ENCODE assay signal across 20 cellular contexts in the genomic region with DNA sequence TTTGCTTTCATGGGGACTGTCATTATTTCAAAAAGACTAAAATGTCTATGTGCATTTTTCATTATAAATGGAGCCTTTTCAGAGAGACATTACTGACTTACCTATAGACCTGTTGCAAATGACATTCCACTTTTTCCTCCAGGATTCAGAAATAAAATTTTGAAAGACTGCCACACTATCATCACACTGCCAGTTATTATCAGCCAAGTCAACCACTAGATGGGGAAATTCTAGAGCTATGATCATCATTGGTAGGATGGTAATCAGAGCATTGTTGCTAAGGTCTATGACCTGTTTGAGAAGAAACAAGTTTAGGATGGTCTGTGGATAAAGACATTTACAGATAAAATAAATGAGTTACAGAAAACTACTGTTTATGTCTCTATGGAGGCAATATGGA. TPM values are rescaled to one million over a fixed set of nuclear protein-coding genes. Genes with fewer than 3 reads are reported as not detected.
DNase-seq lines count a peak whose midpoint lies in the region; ATAC-seq and TF ChIP-seq lines count a peak whose summit lies in the region.
"Had no signal": no experiment of that assay in that cellular context is flagged by ENCODE, and none has a peak within 500 bp of the region (broad histone marks: within the 10 kb centered on the region; RNA-seq: fewer than 3 reads in every experiment).

No MANE protein-coding gene starts in this region.

- no peaks in the 10 kb centered on the region for H3K9me3 ChIP-seq in DOHH2 (ENCODE audit: control insufficient read depth, insufficient read depth, low read length)
- no peaks in the 10 kb centered on the region for H3K9me3 ChIP-seq in Loucy (ENCODE audit: insufficient read depth, low read depth, low read length)
- no peaks in the 10 kb centered on the region for H3K9me3 ChIP-seq in trophoblast cell (ENCODE audit: insufficient read depth, low read depth, low read length)
- H3K9me3 ChIP-seq: BLaER1 treated with 17β-estradiol and CSF1 and Interleukin-3, amounts not matched to agents 10 nM and 100 nM had no signal

- H3K27ac ChIP-seq in DOHH2 (ENCODE audit: low read depth, low read length) (no peak overlapping the region), VCaP (no peak overlapping the region), trophoblast cell (ENCODE audit: low read depth, low read length) (no peak overlapping the region)
- H3K27ac ChIP-seq: BLaER1 treated with 17β-estradiol and CSF1 and Interleukin-3, amounts not matched to agents 10 nM and 100 nM had no signal

- H3K9me2 ChIP-seq in DOHH2 (replicated peaks; ENCODE audit: control insufficient read depth, low read length) (no peaks in the 10 kb centered on the region), Loucy (replicated peaks; ENCODE audit: low read depth, low read length) (no peaks in the 10 kb centered on the region)

- no peak overlapping the region for H3K9ac ChIP-seq in Loucy (ENCODE audit: low read depth, low read length, poor library complexity, severe bottlenecking)
- H3K9ac ChIP-seq in trophoblast cell (ENCODE audit: low read length), result no peak overlapping the region
- H3K9ac ChIP-seq: BLaER1 treated with 17β-estradiol and CSF1 and Interleukin-3, amounts not matched to agents 10 nM and 100 nM had no signal

- H3K23ac ChIP-seq in trophoblast cell (ENCODE audit: low read length), result no peak overlapping the region

- no peak overlapping the region for H4K8ac ChIP-seq in trophoblast cell (ENCODE audit: low read depth, low read length)

- ATAC-seq in esophagus mucosa (no peak), GM21381 (IDR thresholded peaks at IDR 0.05; ENCODE audit: unreplicated experiment) (no peak)
- ATAC-seq: GM12878, HepG2, K562, Right ventricle myocardium inferior had no signal

- no peaks in the 10 kb centered on the region for H3K36me3 ChIP-seq in DOHH2 (ENCODE audit: control insufficient read depth, low read length)
- no peaks in the 10 kb centered on the region for H3K36me3 ChIP-seq in Loucy (ENCODE audit: insufficient read depth, low read length)
- no peaks in the 10 kb centered on the region for H3K36me3 ChIP-seq in trophoblast cell (ENCODE audit: control insufficient read depth in 1 of 2, insufficient read depth in 2 of 2, low read length in 2 of 2)
- H3K36me3 ChIP-seq: BLaER1 treated with 17β-estradiol and CSF1 and Interleukin-3, amounts not matched to agents 10 nM and 100 nM had no signal

- H3K4me3 ChIP-seq in DOHH2 (ENCODE audit: low read length) (no peak overlapping the region), Loucy (ENCODE audit: low read length, poor library complexity, severe bottlenecking) (no peak overlapping the region), fibroblast of mammary gland (ENCODE audit: control insufficient read depth, low read depth, low read length) (no peak overlapping the region), trophoblast cell (ENCODE audit: low read depth, low read length) (no peak overlapping the region)
- H3K4me3 ChIP-seq: BLaER1 treated with 17β-estradiol and CSF1 and Interleukin-3, amounts not matched to agents 10 nM and 100 nM; GM12878; K562 had no signal

- H4K12ac ChIP-seq in trophoblast cell (ENCODE audit: low read depth, low read length), result no peak overlapping the region

- H3K14ac ChIP-seq in trophoblast cell (ENCODE audit: low read length), result no peak overlapping the region

- TF ChIP-seq CTCF in DOHH2 (IDR thresholded peaks at IDR 0.05; ENCODE audit: low read depth, low read length, poor library complexity, severe bottlenecking) (peak; percentile 17), Loucy (conservative IDR thresholded peaks at IDR 0.05; ENCODE audit: low read length) (peak; percentile 51), VCaP (conservative IDR thresholded peaks at IDR 0.05) (peak; percentile 29), fibroblast of mammary gland (conservative IDR thresholded peaks at IDR 0.05; ENCODE audit: control insufficient read depth, insufficient read depth, low read depth, low read length) (peak; percentile 11)

- no peaks in the 10 kb centered on the region for H3K9me3 Mint-ChIP-seq in activated T-cell treated with anti-CD3 and anti-CD28 coated beads, Interleukin-2, amount 50 U/mL, for 24 hours

- H2AFZ ChIP-seq in Loucy (ENCODE audit: low read length) (no peak overlapping the region), trophoblast cell (ENCODE audit: insufficient read depth, low read length, poor library complexity) (no peak overlapping the region)

- no peak overlapping the region for H2BK120ac ChIP-seq in trophoblast cell (ENCODE audit: insufficient read depth, low read length, poor library complexity)

- no peak overlapping the region for H2BK5ac ChIP-seq in trophoblast cell (ENCODE audit: low read depth, low read length, poor library complexity)

- H3K4me1 ChIP-seq in DOHH2 (ENCODE audit: control insufficient read depth, low read length) (no peaks in the 10 kb centered on the region), Loucy (ENCODE audit: insufficient read depth, low read length, poor library complexity, severe bottlenecking) (no peaks in the 10 kb centered on the region), trophoblast cell (ENCODE audit: control insufficient read depth in 1 of 2, insufficient read depth in 2 of 2, low read length in 2 of 2) (no peaks in the 10 kb centered on the region)
- H3K4me1 ChIP-seq: BLaER1 treated with 17β-estradiol and CSF1 and Interleukin-3, amounts not matched to agents 10 nM and 100 nM had no signal

- no peak overlapping the region for H3K27ac Mint-ChIP-seq in activated T-cell treated with anti-CD3 and anti-CD28 coated beads, Interleukin-2, amount 50 U/mL, for 24 hours
- H3K27ac Mint-ChIP-seq: H9 had no signal

- H3K4me2 ChIP-seq in DOHH2 (ENCODE audit: low read length) (no peak overlapping the region), Loucy (ENCODE audit: low read depth, low read length, poor library complexity, severe bottlenecking) (no peak overlapping the region), trophoblast cell (ENCODE audit: low read length) (no peak overlapping the region)
- H3K4me2 ChIP-seq: BLaER1 treated with 17β-estradiol and CSF1 and Interleukin-3, amounts not matched to agents 10 nM and 100 nM had no signal

- no peaks in the 10 kb centered on the region for H3K4me1 Mint-ChIP-seq in activated T-cell treated with anti-CD3 and anti-CD28 coated beads, Interleukin-2, amount 50 U/mL, for 24 hours (ENCODE audit: low read depth)

- H3K79me2 ChIP-seq in DOHH2 (ENCODE audit: control insufficient read depth, low read length), result no peaks in the 10 kb centered on the region
- no peaks in the 10 kb centered on the region for H3K79me2 ChIP-seq in Loucy (ENCODE audit: insufficient read depth, low read length)
- H3K79me2 ChIP-seq in trophoblast cell (ENCODE audit: control insufficient read depth, insufficient read depth, low read length, poor library complexity), result no peaks in the 10 kb centered on the region

- H4K91ac ChIP-seq in trophoblast cell (ENCODE audit: low read depth, low read length), result no peak overlapping the region

- H3K36me3 Mint-ChIP-seq in activated T-cell treated with anti-CD3 and anti-CD28 coated beads, Interleukin-2, amount 50 U/mL, for 24 hours (ENCODE audit: low read depth), result no peaks in the 10 kb centered on the region

- no peak overlapping the region for H2AK5ac ChIP-seq in trophoblast cell (ENCODE audit: low read length)

- H3K18ac ChIP-seq in trophoblast cell (ENCODE audit: low read length), result no peak overlapping the region

- no peaks in the 10 kb centered on the region for H3K27me3 ChIP-seq in DOHH2 (ENCODE audit: control insufficient read depth, low read length)
- H3K27me3 ChIP-seq in Loucy (ENCODE audit: insufficient read depth, low read length, poor library complexity, severe bottlenecking), result no peaks in the 10 kb centered on the region
- no peaks in the 10 kb centered on the region for H3K27me3 ChIP-seq in trophoblast cell (ENCODE audit: insufficient read depth, low read length)
- H3K27me3 ChIP-seq: BLaER1 treated with 17β-estradiol and CSF1 and Interleukin-3, amounts not matched to agents 10 nM and 100 nM had no signal

- no peak overlapping the region for H2BK12ac ChIP-seq in trophoblast cell (ENCODE audit: low read length)

- no peak overlapping the region for H3K4me3 Mint-ChIP-seq in activated T-cell treated with anti-CD3 and anti-CD28 coated beads, Interleukin-2, amount 50 U/mL, for 24 hours
- H3K4me3 Mint-ChIP-seq: H9 had no signal

- no peak overlapping the region for H3K4ac ChIP-seq in trophoblast cell (ENCODE audit: low read depth, low read length)

- H3F3A ChIP-seq in DOHH2 (ENCODE audit: control insufficient read depth, insufficient read depth) (no peaks in the 10 kb centered on the region), Loucy (ENCODE audit: low read depth) (no peaks in the 10 kb centered on the region)

- peaks cover 6% of the 10 kb centered on the region for H3K27me3 Mint-ChIP-seq in activated T-cell treated with anti-CD3 and anti-CD28 coated beads, Interleukin-2, amount 50 U/mL, for 24 hours

- H4K20me1 ChIP-seq in DOHH2 (ENCODE audit: control insufficient read depth, insufficient read depth, low read depth, low read length) (no peaks in the 10 kb centered on the region), Loucy (ENCODE audit: insufficient read depth, low read length, poor library complexity, severe bottlenecking) (no peaks in the 10 kb centered on the region)
- H4K20me1 ChIP-seq: BLaER1 treated with 17β-estradiol and CSF1 and Interleukin-3, amounts not matched to agents 10 nM and 100 nM had no signal

- no peaks in the 10 kb centered on the region for H3K79me1 ChIP-seq in trophoblast cell (ENCODE audit: low read length)

- peak; percentile 2 for DNase-seq in fibroblast of mammary gland (ENCODE audit: low read depth)
- DNase-seq in activated T-cell treated with anti-CD3 and anti-CD28 coated beads, Interleukin-2, amount 50 U/mL, for 24 hours, result no peak
- DNase-seq in trophoblast cell, result no peak
- DNase-seq: H9, NCI-H1105, NCI-H2029 treated with DMSO at 0.1 percent for 48 hours, NCI-H226, NCI-H510A treated with DMSO at 0.1 percent for 48 hours, NCI-H748 treated with DMSO at 0.1 percent for 48 hours had no signal

RNA-seq across cellular contexts. Expression of a gene that starts 22.5 kb away (rescaled TPM):
- total RNA-seq in esophagus mucosa, result 0.12 TPM
- 0.06 and 0.11 TPM in 2 replicates for polyA plus RNA-seq in trophoblast cell (2013)
- total RNA-seq: H9, HepG2, K562 had no signal
- polyA plus RNA-seq: HepG2, K562 had no signal

RNA-seq across cellular contexts. Expression of a gene that starts 40.5 kb away (rescaled TPM):
- 7.4 TPM for total RNA-seq in esophagus mucosa
- 11.1 and 11.3 TPM in 2 replicates for polyA plus RNA-seq in trophoblast cell (2013)

RNA-seq across cellular contexts. Expression of a gene that starts 53.5 kb away (rescaled TPM):
- 11.9 TPM for total RNA-seq in esophagus mucosa
- 6.0 and 6.1 TPM in 2 replicates for polyA plus RNA-seq in trophoblast cell (2013)
- total RNA-seq: LHCN-M2 had no signal
- polyA plus RNA-seq: K562 had no signal
